1 cellular context compared by ENCODE assay signal in genomic region chr1:117179471-117179870, GRCh38.
TF ChIP-seq lines count a peak whose summit lies in the region.

No MANE protein-coding gene starts in this region.

TF ChIP-seq in HepG2, 621 proteins besides CTCF, POLR2A, EP300 and RAD21:
- TF ChIP-seq SOX13 (IDR thresholded peaks at IDR 0.05) (no peak), SOX13 (CRISPR knock-in tag; conservative IDR thresholded peaks at IDR 0.05 in 1 of 2, IDR thresholded peaks at IDR 0.05 in 1 of 2) (peak in 1 of 2 experiments; percentile 21; a peak in 1 of 4 replicates), SUZ12 (IDR thresholded peaks at IDR 0.05; ENCODE audit: low read depth, low read length) (no peak), MEIS1 (CRISPR knock-in tag; IDR thresholded peaks at IDR 0.05; ENCODE audit: borderline replicate concordance) (no peak), ZNF230 (CRISPR knock-in tag; IDR thresholded peaks at IDR 0.05) (no peak), ZNF160 (CRISPR knock-in tag; IDR thresholded peaks at IDR 0.05) (no peak), SMAD3 (CRISPR knock-in tag; IDR thresholded peaks at IDR 0.05) (no peak), SIX1 (CRISPR knock-in tag; IDR thresholded peaks at IDR 0.05; ENCODE audit: borderline replicate concordance) (peak; percentile 71; the same call in 1 of the 2 replicates), SRY (CRISPR knock-in tag; IDR thresholded peaks at IDR 0.05) (no peak), GLI4 (CRISPR knock-in tag; IDR thresholded peaks at IDR 0.05; ENCODE audit: borderline replicate concordance) (no peak), ONECUT2 (CRISPR knock-in tag; IDR thresholded peaks at IDR 0.05) (0 out of 2 replicates have a peak, but pooled peaks have one; percentile 39)
